Comparison of ENCODE assay signal across 11 cellular contexts in genomic region chr1:231828182-231828920, GRCh38.
DNase-seq lines count a peak whose midpoint lies in the region; ATAC-seq and TF ChIP-seq lines count a peak whose summit lies in the region.
"Had no signal": no experiment of that assay in that cellular context is flagged by ENCODE, and none has a peak within 500 bp of the region (broad histone marks: within the 10 kb centered on the region; RNA-seq: fewer than 3 reads in every experiment).

No MANE protein-coding gene starts in this region.

- DNase-seq in GOT3 (lab: John Stamatoyannopoulos, UW) = peak; percentile 55
- DNase-seq in RWPE1 (ENCODE audit: low spot score) = peak; percentile 84
- DNase-seq in fibroblast of mammary gland (ENCODE audit: low read depth) = peak; percentile 97
- DNase-seq in psoas muscle = no peak
- no peak for DNase-seq in NCI-H2029 treated with DMSO at 0.1 percent for 48 hours (lab: John Stamatoyannopoulos, UW)
- no peak for DNase-seq in NCI-H1105 (lab: John Stamatoyannopoulos, UW)
- DNase-seq in NCI-H187 (lab: John Stamatoyannopoulos, UW) = no peak
- DNase-seq: activated CD4-positive, alpha-beta T cell treated with anti-CD3 and anti-CD28 coated beads for 1 hour; head of caudate nucleus had no signal

- intact Hi-C loops in psoas muscle (cut with DNase I) = no loop called here

- H3K27me3 ChIP-seq in psoas muscle (ENCODE audit: insufficient read depth in 3 of 3, low read length in 2 of 3) = no peaks in the 10 kb centered on the region

- no peak for TF ChIP-seq CTCF in RWPE1 (conservative IDR thresholded peaks at IDR 0.05; ENCODE audit: low read depth)
- no peak for TF ChIP-seq CTCF in fibroblast of mammary gland (conservative IDR thresholded peaks at IDR 0.05; ENCODE audit: control insufficient read depth, insufficient read depth, low read depth, low read length)
- TF ChIP-seq CTCF in psoas muscle (IDR thresholded peaks at IDR 0.05) = no peak

- 44 to 49% (median 48%) methylated on average over 5 of the region's 5 CpGs for WGBS in psoas muscle, 3 donors

- H3K27ac ChIP-seq in RWPE1 = no peak overlapping the region
- no peak overlapping the region for H3K27ac ChIP-seq in psoas muscle

- H3K36me3 ChIP-seq in psoas muscle (ENCODE audit: insufficient read depth in 1 of 2, low read depth in 1 of 2) = no peaks in the 10 kb centered on the region

- H3K4me3 ChIP-seq in fibroblast of mammary gland (ENCODE audit: control insufficient read depth, low read depth, low read length) (no peak overlapping the region), psoas muscle (no peak overlapping the region)

- CTCF ChIA-PET in RWPE1 (lab: Yijun Ruan, JAX) = no interaction called here

- ATAC-seq in psoas muscle (peak in 3 of 4 donors; percentile 19 to 63 (median 40)), GM18502 (IDR thresholded peaks at IDR 0.05; ENCODE audit: poor library complexity, unreplicated experiment) (no peak)
- ATAC-seq: stimulated activated memory B cell treated with anti-CD40 and anti-IgM and Interleukin-4, amounts not matched to agents 10 μg/mL and 1 μg/mL and 100 μg/mL, for 72 hours had no signal

- H3K4me1 ChIP-seq in psoas muscle = no peaks in the 10 kb centered on the region

- H3K9me3 ChIP-seq in psoas muscle = no peaks in the 10 kb centered on the region

- POLR2A ChIA-PET in RWPE1 (lab: Yijun Ruan, JAX; ENCODE audit: low non-redundant PET) = no interaction called here

Comparison
In these comparisons a context has a peak if more than half of its experiments do, and no peak if none do; other contexts are left out.
1. DNase-seq: peak in GOT3 (single experiment), RWPE1 (single experiment) and fibroblast of mammary gland (single experiment); none in psoas muscle (0 of 2), NCI-H2029 treated with DMSO at 0.1 percent for 48 hours (single experiment), NCI-H1105 (single experiment) and NCI-H187 (0 of 2).